Comparison of ENCODE assay signal across 22 cellular contexts in genomic region chr4:104726002-104726401, GRCh38.
DNase-seq lines count a peak whose midpoint lies in the region; ATAC-seq, FAIRE-seq and TF ChIP-seq lines count a peak whose summit lies in the region.
"Had no signal": no experiment of that assay in that cellular context is flagged by ENCODE, and none has a peak within 500 bp of the region (broad histone marks: within the 10 kb centered on the region; RNA-seq: fewer than 3 reads in every experiment).

No MANE protein-coding gene starts in this region.

- RAD21 ChIA-PET in GM12878 (lab: Charles Lee; ENCODE audit: unreplicated experiment) = no interaction called here

- no peak for TF ChIP-seq EP300 in GM12878 (IDR thresholded peaks at IDR 0.05; ENCODE audit: borderline replicate concordance in 1 of 2, control insufficient read depth in 1 of 2, low read depth in 2 of 2, low read length in 2 of 2)

- BruUV-seq in GM12878 (replicated peaks; lab: Mats Ljungman, UMichigan) = no TSS peak

- H3K9ac ChIP-seq in GM12878 (ENCODE audit: control insufficient read depth, insufficient read depth, low read length) = no peak overlapping the region
- no peak overlapping the region for H3K9ac ChIP-seq in kidney (ENCODE audit: low read length in 2 of 2)

- no peaks in the 10 kb centered on the region for H3K27me3 ChIP-seq in GM12878 (replicated peaks in 1 of 2; ENCODE audit: control insufficient read depth in 2 of 2, insufficient read depth in 2 of 2, low read length in 1 of 2)
- H3K27me3 ChIP-seq in GM23338 (ENCODE audit: insufficient read depth) = no peaks in the 10 kb centered on the region

- DNase-seq in GM18507 (ENCODE audit: extremely low spot score, insufficient read length, low read depth) (no peak), GM12878 (ENCODE audit: low read depth, low spot score) (no peak), kidney (no peak), GM23338 (ENCODE audit: low spot score) (no peak), dermis blood vessel endothelial cell (no peak)
- no peak for DNase-seq in activated CD4-positive, alpha-beta T cell treated with anti-CD3 and anti-CD28 coated beads, Interleukin-2, amount 10 ng/mL, durations not matched to agents 7 days and 5 days
- DNase-seq: CD4-positive, alpha-beta T cell; DMS153; GDM1; HCEC 1CT; Karpas-422; NCI-H1048; NCI-H146; NCI-H2081; SW 1271 had no signal

- H3K9me3 ChIP-seq in GM12878 (replicated peaks; ENCODE audit: control insufficient read depth, insufficient read depth, low read length) = peaks cover 6% of the 10 kb centered on the region; the same call in 1 of the 3 replicates
- no peaks in the 10 kb centered on the region for H3K9me3 ChIP-seq in kidney (ENCODE audit: control insufficient read depth in 1 of 2, low read length in 2 of 2)

- SMC1A ChIA-PET in GM12878 (lab: Charles Lee; ENCODE audit: uncharacterized antibody, unreplicated experiment) = interaction anchor here (3.9 kb wide), 1 partner anchor 18 kb away, joined by 25 read pairs; no protein-coding TSS in a partner anchor

- no peaks in the 10 kb centered on the region for H3K36me3 Mint-ChIP-seq in GM23338 (ENCODE audit: low read depth)
- H3K36me3 Mint-ChIP-seq in activated CD4-positive, alpha-beta T cell treated with anti-CD3 and anti-CD28 coated beads, Interleukin-2, amount 10 ng/mL, durations not matched to agents 7 days and 5 days (ENCODE audit: low read depth) = no peaks in the 10 kb centered on the region

- in situ Hi-C loops in GM12878 (cut with MboI) = no loop called here

- TF ChIP-seq POLR2A in GM12878 (IDR thresholded peaks at IDR 0.05; ENCODE audit: low read depth, low read length) = no peak

- ATAC-seq in GM21423 (IDR thresholded peaks at IDR 0.05; ENCODE audit: unreplicated experiment) (peak; percentile 51), HG03175 (IDR thresholded peaks at IDR 0.05; ENCODE audit: unreplicated experiment) (peak; percentile 48), GM12878 (peak; percentile 35), GM23338 (no peak)
- ATAC-seq: Right ventricle myocardium inferior had no signal

- H3K79me2 ChIP-seq in GM12878 (ENCODE audit: control insufficient read depth, insufficient read depth, low read length) (no peaks in the 10 kb centered on the region), GM23338 (replicated peaks; ENCODE audit: insufficient read depth) (no peaks in the 10 kb centered on the region)

- H3K36me3 ChIP-seq in GM12878 (ENCODE audit: control insufficient read depth in 2 of 2, insufficient read depth in 2 of 2, low read length in 1 of 2) = no peaks in the 10 kb centered on the region
- H3K36me3 ChIP-seq in kidney (ENCODE audit: control insufficient read depth in 1 of 2, insufficient read depth in 2 of 2, low read length in 2 of 2) = no peaks in the 10 kb centered on the region
- no peaks in the 10 kb centered on the region for H3K36me3 ChIP-seq in GM23338 (ENCODE audit: insufficient read depth)

- CTCF ChIA-PET in GM12878 (lab: Yijun Ruan, JAX) = no interaction called here
- CTCF ChIA-PET in activated CD4-positive, alpha-beta T cell treated with anti-CD3 and anti-CD28 coated beads, Interleukin-2, amount 10 ng/mL, durations not matched to agents 7 days and 5 days (lab: Charles Lee) = no interaction called here

- intact Hi-C loops in GM12878 (cut with micrococcal nuclease; ENCODE audit: unreplicated experiment) = no loop called here
- intact Hi-C loops in kidney (cut with DNase I) = no loop called here

- H3K4me3 Mint-ChIP-seq in GM23338 = no peak overlapping the region
- no peak overlapping the region for H3K4me3 Mint-ChIP-seq in activated CD4-positive, alpha-beta T cell treated with anti-CD3 and anti-CD28 coated beads, Interleukin-2, amount 10 ng/mL, durations not matched to agents 7 days and 5 days
- H3K4me3 Mint-ChIP-seq: CD4-positive, alpha-beta T cell had no signal

- H3F3A ChIP-seq in GM23338 (replicated peaks; ENCODE audit: low read depth) = no peaks in the 10 kb centered on the region

- H2AFZ ChIP-seq in GM12878 (ENCODE audit: control insufficient read depth, low read depth, low read length) = no peak overlapping the region
- no peak overlapping the region for H2AFZ ChIP-seq in GM23338

- TF ChIP-seq CTCF in GM12878 (IDR thresholded peaks at IDR 0.05 in 2 of 3, conservative IDR thresholded peaks at IDR 0.05 in 1 of 3; ENCODE audit: control insufficient read depth in 2 of 3, extremely low read depth in 1 of 3, insufficient read depth in 1 of 3, low read depth in 3 of 3, low read length in 3 of 3) (no peak), kidney (IDR thresholded peaks at IDR 0.05; ENCODE audit: borderline replicate concordance, extremely low read depth, insufficient read depth) (no peak), GM23338 (conservative IDR thresholded peaks at IDR 0.05; ENCODE audit: low read depth in 2 of 2) (no peak)

- H3K9me3 Mint-ChIP-seq in GM23338 = no peaks in the 10 kb centered on the region
- no peaks in the 10 kb centered on the region for H3K9me3 Mint-ChIP-seq in activated CD4-positive, alpha-beta T cell treated with anti-CD3 and anti-CD28 coated beads, Interleukin-2, amount 10 ng/mL, durations not matched to agents 7 days and 5 days
- H3K9me3 Mint-ChIP-seq: CD4-positive, alpha-beta T cell had no signal

- H4K20me1 ChIP-seq in GM12878 (ENCODE audit: control insufficient read depth, insufficient read depth) (no peaks in the 10 kb centered on the region), GM23338 (replicated peaks; ENCODE audit: insufficient read depth) (no peaks in the 10 kb centered on the region)

- POLR2A ChIA-PET in GM12878 (lab: Charles Lee) = no interaction called here
- POLR2A ChIA-PET in activated CD4-positive, alpha-beta T cell treated with anti-CD3 and anti-CD28 coated beads, Interleukin-2, amount 10 ng/mL, durations not matched to agents 7 days and 5 days (lab: Charles Lee) = no interaction called here

- H3K27me3 Mint-ChIP-seq in GM23338 (ENCODE audit: insufficient read depth, low read depth, poor library complexity) = no peaks in the 10 kb centered on the region
- H3K27me3 Mint-ChIP-seq in activated CD4-positive, alpha-beta T cell treated with anti-CD3 and anti-CD28 coated beads, Interleukin-2, amount 10 ng/mL, durations not matched to agents 7 days and 5 days = no peaks in the 10 kb centered on the region
- H3K27me3 Mint-ChIP-seq: CD4-positive, alpha-beta T cell; IgD-negative memory B cell had no signal

- no peaks in the 10 kb centered on the region for H3K9me2 ChIP-seq in GM23338 (ENCODE audit: insufficient read depth)

- peak; percentile 15 for FAIRE-seq in GM18507 (lab: Jason Lieb, UNC)
- FAIRE-seq in GM12878 (lab: Jason Lieb, UNC) = no peak
- no peak for FAIRE-seq in kidney (lab: Jason Lieb, UNC)
- FAIRE-seq: A204.1, RCC 7860 had no signal

- 67% methylated on average over 5 of the region's 5 CpGs for WGBS in GM12878 (ENCODE audit: insufficient coverage, insufficient replicate concordance, low lambda C conversion rate, missing lambda C conversion rate)

- H3K4me2 ChIP-seq in GM12878 (ENCODE audit: control insufficient read depth, insufficient read depth) (no peak overlapping the region), GM23338 (no peak overlapping the region)

- H3K4me1 ChIP-seq in GM12878 (ENCODE audit: control insufficient read depth, insufficient read depth, low read length) (no peaks in the 10 kb centered on the region), kidney (ENCODE audit: control insufficient read depth in 1 of 2, insufficient read depth in 1 of 2, low read depth in 1 of 2, low read length in 2 of 2) (no peaks in the 10 kb centered on the region), GM23338 (ENCODE audit: insufficient read depth) (no peaks in the 10 kb centered on the region)

- TF ChIP-seq RAD21 in GM12878 (IDR thresholded peaks at IDR 0.05; ENCODE audit: insufficient read depth, low read depth, low read length) = no peak

- H3K27ac Mint-ChIP-seq in GM23338 = no peak overlapping the region
- H3K27ac Mint-ChIP-seq in activated CD4-positive, alpha-beta T cell treated with anti-CD3 and anti-CD28 coated beads, Interleukin-2, amount 10 ng/mL, durations not matched to agents 7 days and 5 days = no peak overlapping the region
- H3K27ac Mint-ChIP-seq: CD4-positive, alpha-beta T cell; IgD-negative memory B cell had no signal

- no peaks in the 10 kb centered on the region for H3K4me1 Mint-ChIP-seq in GM23338
- no peaks in the 10 kb centered on the region for H3K4me1 Mint-ChIP-seq in activated CD4-positive, alpha-beta T cell treated with anti-CD3 and anti-CD28 coated beads, Interleukin-2, amount 10 ng/mL, durations not matched to agents 7 days and 5 days
- H3K4me1 Mint-ChIP-seq: IgD-negative memory B cell had no signal

- no peak overlapping the region for H3K4me3 ChIP-seq in GM12878
- H3K4me3 ChIP-seq in kidney (ENCODE audit: low read length in 2 of 2) = no peak overlapping the region
- no peak overlapping the region for H3K4me3 ChIP-seq in GM23338

- H3K27ac ChIP-seq in GM12878 (ENCODE audit: control insufficient read depth, insufficient read depth) = no peak overlapping the region
- no peak overlapping the region for H3K27ac ChIP-seq in kidney (ENCODE audit: low read depth in 2 of 2, low read length in 2 of 2)
- no peak overlapping the region for H3K27ac ChIP-seq in GM23338 (ENCODE audit: low read depth)
- H3K27ac ChIP-seq: HL-60 had no signal

TF ChIP-seq in GM12878, 131 proteins besides CTCF, POLR2A, EP300 and RAD21 (continues in another document):
- TF ChIP-seq USF2 (IDR thresholded peaks at IDR 0.05; ENCODE audit: borderline replicate concordance, low read depth, low read length) (no peak), BACH1 (IDR thresholded peaks at IDR 0.05; ENCODE audit: borderline replicate concordance) (no peak), NR2C2 (IDR thresholded peaks at IDR 0.05; ENCODE audit: borderline replicate concordance, control insufficient read depth, insufficient read length, low read depth) (no peak)

TF ChIP-seq in GM23338, 12 proteins besides CTCF, POLR2A, EP300 and RAD21 (continues in another document):
- TF ChIP-seq, protein P1, sequence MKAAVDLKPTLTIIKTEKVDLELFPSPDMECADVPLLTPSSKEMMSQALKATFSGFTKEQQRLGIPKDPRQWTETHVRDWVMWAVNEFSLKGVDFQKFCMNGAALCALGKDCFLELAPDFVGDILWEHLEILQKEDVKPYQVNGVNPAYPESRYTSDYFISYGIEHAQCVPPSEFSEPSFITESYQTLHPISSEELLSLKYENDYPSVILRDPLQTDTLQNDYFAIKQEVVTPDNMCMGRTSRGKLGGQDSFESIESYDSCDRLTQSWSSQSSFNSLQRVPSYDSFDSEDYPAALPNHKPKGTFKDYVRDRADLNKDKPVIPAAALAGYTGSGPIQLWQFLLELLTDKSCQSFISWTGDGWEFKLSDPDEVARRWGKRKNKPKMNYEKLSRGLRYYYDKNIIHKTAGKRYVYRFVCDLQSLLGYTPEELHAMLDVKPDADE (IDR thresholded peaks at IDR 0.05) = no peak
- TF ChIP-seq POLR2AphosphoS5 (IDR thresholded peaks at IDR 0.05; ENCODE audit: low read depth) (no peak), STAT1 (IDR thresholded peaks at IDR 0.05; ENCODE audit: unreplicated experiment) (no peak), JUNB (IDR thresholded peaks at IDR 0.05; ENCODE audit: unreplicated experiment) (no peak), CREB1 (CRISPR knock-in tag; IDR thresholded peaks at IDR 0.05; ENCODE audit: low read depth) (no peak), EZH2 (IDR thresholded peaks at IDR 0.05; ENCODE audit: low read depth, unreplicated experiment) (no peak)
